ENCODE assay signal across 19 cellular contexts in the genomic region with DNA sequence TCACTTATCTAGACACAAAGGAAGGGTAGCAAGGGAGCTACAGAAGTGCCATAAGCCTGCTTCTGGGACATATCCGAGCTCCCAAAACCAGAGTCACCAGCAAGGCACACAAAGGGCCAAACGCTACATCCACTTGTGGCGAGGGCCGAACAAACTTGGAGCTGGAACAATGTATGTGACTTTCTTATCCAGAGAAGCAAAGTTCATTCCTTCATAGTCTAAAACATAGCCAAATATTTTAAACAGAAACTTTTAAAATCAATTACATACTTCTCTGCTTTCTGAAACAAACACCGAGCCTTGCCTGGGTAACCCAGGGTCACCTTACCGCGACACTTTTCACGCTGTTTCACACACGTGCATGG. TPM values are rescaled to one million over a fixed set of nuclear protein-coding genes. Genes with fewer than 3 reads are reported as not detected.
DNase-seq lines count a peak whose midpoint lies in the region; ATAC-seq and TF ChIP-seq lines count a peak whose summit lies in the region.
"Had no signal": no experiment of that assay in that cellular context is flagged by ENCODE, and none has a peak within 500 bp of the region (broad histone marks: within the 10 kb centered on the region; RNA-seq: fewer than 3 reads in every experiment).

No MANE protein-coding gene starts in this region.

- H3K9me3 ChIP-seq in body of pancreas (no peaks in the 10 kb centered on the region), osteoblast (ENCODE audit: low read depth, low read length) (no peaks in the 10 kb centered on the region), skeletal muscle tissue (ENCODE audit: control insufficient read depth in 3 of 3, low read length in 3 of 3) (no peaks in the 10 kb centered on the region)

- no peaks in the 10 kb centered on the region for H3K27me3 ChIP-seq in body of pancreas
- no peaks in the 10 kb centered on the region for H3K27me3 ChIP-seq in osteoblast (ENCODE audit: insufficient read depth, low read length)
- no peaks in the 10 kb centered on the region for H3K27me3 ChIP-seq in skeletal muscle tissue (ENCODE audit: control insufficient read depth in 3 of 3, insufficient read depth in 3 of 3, low read length in 3 of 3)

- peaks cover 6% of the 10 kb centered on the region for H3K4me1 Mint-ChIP-seq in CD14-positive monocyte

- no peak overlapping the region for H3K4me3 Mint-ChIP-seq in CD14-positive monocyte

- no peaks in the 10 kb centered on the region for H3K9me3 Mint-ChIP-seq in CD14-positive monocyte

- intact Hi-C loops in CD14-positive monocyte (cut with micrococcal nuclease) (loop anchor here in 1 of 2 donors (10.0 kb wide), 1 partner anchor 105 kb away; a partner anchor contains a TSS), body of pancreas (cut with DNase I) (loop anchor here (10.0 kb wide), 1 partner anchor 105 kb away; a partner anchor contains a TSS)

- H3K36me3 ChIP-seq in body of pancreas (replicated peaks in 1 of 2; ENCODE audit: insufficient read depth in 1 of 2, low read depth in 2 of 2), result peaks cover 15 to 25% of the 10 kb centered on the region in 2 donors
- peaks cover 73% of the 10 kb centered on the region for H3K36me3 ChIP-seq in osteoblast (ENCODE audit: insufficient read depth, low read length)
- peaks cover 52 to 66% (median 64%) of the 10 kb centered on the region in 3 donors for H3K36me3 ChIP-seq in skeletal muscle tissue (ENCODE audit: control insufficient read depth in 3 of 3, insufficient read depth in 3 of 3, low read length in 3 of 3)

- no peak overlapping the region for H3K4me3 ChIP-seq in body of pancreas
- no peak overlapping the region for H3K4me3 ChIP-seq in osteoblast (ENCODE audit: insufficient read depth, low read length)
- H3K4me3 ChIP-seq in skeletal muscle tissue (ENCODE audit: low read length in 3 of 3), result no peak overlapping the region
- H3K4me3 ChIP-seq: PC-9 had no signal

- H3K27ac Mint-ChIP-seq in CD14-positive monocyte, result no peak overlapping the region

- ATAC-seq in body of pancreas (no peak), HG02642 (IDR thresholded peaks at IDR 0.05; ENCODE audit: poor library complexity, unreplicated experiment) (no peak), GM19351 (IDR thresholded peaks at IDR 0.05; ENCODE audit: unreplicated experiment) (no peak), HG03520 (IDR thresholded peaks at IDR 0.05; ENCODE audit: unreplicated experiment) (no peak)

- H3K4me2 ChIP-seq in osteoblast (ENCODE audit: insufficient read depth, low read length), result no peak overlapping the region
- H3K4me2 ChIP-seq: PC-9 had no signal

- H3K79me2 ChIP-seq in osteoblast (ENCODE audit: insufficient read depth, low read length), result peaks cover 42% of the 10 kb centered on the region

- H3K27me3 Mint-ChIP-seq in CD14-positive monocyte (ENCODE audit: low read depth in 3 of 3), result no peaks in the 10 kb centered on the region

- H3K4me1 ChIP-seq in body of pancreas (peaks cover 61% of the 10 kb centered on the region), osteoblast (ENCODE audit: insufficient read depth, low read length) (no peaks in the 10 kb centered on the region), skeletal muscle tissue (ENCODE audit: control insufficient read depth in 3 of 3, insufficient read depth in 3 of 3, low read length in 3 of 3) (peaks cover 54 to 75% (median 56%) of the 10 kb centered on the region in 3 donors)

- peaks cover 84 to 97% of the 10 kb centered on the region in 2 donors for H3K36me3 Mint-ChIP-seq in CD14-positive monocyte

- DNase-seq in CD14-positive monocyte (ENCODE audit: low spot score), result peak; percentile 11
- no peak for DNase-seq in body of pancreas
- DNase-seq in osteoblast (ENCODE audit: insufficient read length, low spot score, missing footprints), result peak; percentile 50
- DNase-seq: GOT3, KG1, NCI-H1092, NCI-H1436, NCI-H2029, NCI-H2227 treated with DMSO at 0.1 percent for 48 hours, NCI-H510A treated with DMSO at 0.1 percent for 48 hours, NCI-H748 treated with DMSO at 0.1 percent for 48 hours, PC-9 had no signal

- TF ChIP-seq CTCF in CD14-positive monocyte (IDR thresholded peaks at IDR 0.05) (no peak), body of pancreas (IDR thresholded peaks at IDR 0.05) (no peak), osteoblast (IDR thresholded peaks at IDR 0.05; ENCODE audit: extremely low read depth, low read depth, low read length) (no peak)

- peak overlapping the region in 1 of 3 donors; percentile 64 for H3K9ac ChIP-seq in skeletal muscle tissue (ENCODE audit: low read depth in 1 of 3, low read length in 3 of 3)

- TF ChIP-seq POLR2A in body of pancreas (IDR thresholded peaks at IDR 0.05), result no peak

- H2AFZ ChIP-seq in osteoblast (ENCODE audit: low read length), result no peak overlapping the region
- H2AFZ ChIP-seq: PC-9 had no signal

- H3K27ac ChIP-seq in body of pancreas (peak overlapping the region; percentile 25 to 84 (median 70)), osteoblast (ENCODE audit: low read depth, low read length) (no peak overlapping the region), skeletal muscle tissue (ENCODE audit: low read depth, low read length) (peak overlapping the region; percentile 27)
- H3K27ac ChIP-seq: C4-2B, PC-9, RWPE1 had no signal

- WGBS in body of pancreas, 2 donors, result 47 to 60% methylated on average over 9 of the region's 9 CpGs

- peaks cover 37% of the 10 kb centered on the region for H4K20me1 ChIP-seq in osteoblast (ENCODE audit: insufficient read depth, low read length)

RNA-seq across cellular contexts. Expression of a gene that starts 15.9 kb away (rescaled TPM):
- polyA plus RNA-seq in CD14-positive monocyte, result 1 to 10 TPM; 6.3 to 9.7 TPM
- total RNA-seq in body of pancreas (10 to 100 TPM; 33.9 to 39.4 TPM), osteoblast (26.8 and 27.1 TPM in 2 replicates), skeletal muscle tissue (18.8 TPM)

RNA-seq across cellular contexts. Expression of a gene that starts 57.8 kb away (rescaled TPM):
- polyA plus RNA-seq in CD14-positive monocyte, result not detected
- total RNA-seq in body of pancreas (not detected), osteoblast (not detected in 2 replicates), skeletal muscle tissue (not detected)
- total RNA-seq: Daoy, PC-9 had no signal

Comparison
In these comparisons a context has a peak if more than half of its experiments do, and no peak if none do; other contexts are left out.
1. DNase-seq: peak in CD14-positive monocyte (single experiment) and osteoblast (single experiment); none in body of pancreas (0 of 4).